ENCODE assay signal across 15 cellular contexts in the genomic region with DNA sequence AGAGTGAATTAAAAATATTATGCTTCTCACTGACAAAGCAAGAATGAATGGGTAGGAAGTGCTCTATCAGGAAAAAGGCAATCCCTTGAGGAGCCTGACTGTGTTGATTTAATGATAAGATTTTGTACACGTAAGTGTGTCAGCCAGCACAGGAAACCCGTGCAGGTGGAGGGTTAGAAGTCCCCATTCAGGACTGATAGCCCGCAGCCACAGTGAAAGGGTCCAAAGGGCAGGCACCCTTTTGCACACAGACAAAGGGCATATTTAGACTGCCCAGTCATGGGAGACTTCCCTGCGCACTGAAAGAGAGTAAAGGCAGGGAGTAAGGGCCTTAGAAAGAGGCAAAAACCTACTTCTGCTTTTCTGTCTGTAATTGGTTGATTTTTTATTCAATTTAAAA. TPM values are rescaled to one million over a fixed set of nuclear protein-coding genes. Genes with fewer than 3 reads are reported as not detected.
DNase-seq lines count a peak whose midpoint lies in the region; ATAC-seq, FAIRE-seq and TF ChIP-seq lines count a peak whose summit lies in the region.
"Had no signal": no experiment of that assay in that cellular context is flagged by ENCODE, and none has a peak within 500 bp of the region (broad histone marks: within the 10 kb centered on the region; RNA-seq: fewer than 3 reads in every experiment).

No MANE protein-coding gene starts in this region.

- intact Hi-C loops in Caco-2 (cut with micrococcal nuclease; ENCODE audit: unreplicated experiment): loop anchor here (1.0 to 2.0 kb wide), 4 partner anchors 11 to 25 kb away; no protein-coding TSS in a partner anchor
- intact Hi-C loops in HCT116 (cut with micrococcal nuclease): no loop called here
- intact Hi-C loops in PC-3 (cut with micrococcal nuclease): loop anchor here (2.0 kb wide), 1 partner anchor 14 kb away; no protein-coding TSS in a partner anchor
- intact Hi-C loops in HepG2 (cut with micrococcal nuclease; ENCODE audit: unreplicated experiment): loop anchor here (1.0 kb wide), 2 partner anchors 21 to 25 kb away; no protein-coding TSS in a partner anchor

- peak overlapping the region; percentile 31 for H3K4me3 Mint-ChIP-seq in Caco-2 (ENCODE audit: unreplicated experiment)
- H3K4me3 Mint-ChIP-seq: activated naive CD8-positive, alpha-beta T cell treated with anti-CD3 and anti-CD28 coated beads, Interleukin-2, amount 50 U/mL, for 24 hours; T-helper 1 cell treated with Interleukin-12 subunit alpha and Interleukin-12 subunit beta and Interleukin-4 antibody, amounts not matched to agents 30 μg/mL and 1 μg/mL, for 36 hours had no signal

- TF ChIP-seq EP300 in HepG2 (IDR thresholded peaks at IDR 0.05; ENCODE audit: low read depth in 2 of 2, low read length in 2 of 2): peak; percentile 70 to 85
- peak; percentile 90 for TF ChIP-seq EP300 in HepG2 (CRISPR knock-in tag; IDR thresholded peaks at IDR 0.05; ENCODE audit: borderline replicate concordance)

- H3K36me3 ChIP-seq in Caco-2 (ENCODE audit: control insufficient read depth, insufficient read depth, low read length): no peaks in the 10 kb centered on the region
- H3K36me3 ChIP-seq in HCT116 (ENCODE audit: control insufficient read depth in 1 of 2, insufficient read depth in 2 of 2, low read length in 2 of 2): no peaks in the 10 kb centered on the region
- no peaks in the 10 kb centered on the region for H3K36me3 ChIP-seq in PC-3 (ENCODE audit: low read depth, low read length)
- H3K36me3 ChIP-seq in HepG2 (replicated peaks in 1 of 2; ENCODE audit: control insufficient read depth in 1 of 2, insufficient read depth in 2 of 2, low read length in 2 of 2): no peaks in the 10 kb centered on the region
- H3K36me3 ChIP-seq: prostate gland had no signal

- no peak overlapping the region for H3K4me3 ChIP-seq in Caco-2 (ENCODE audit: low read depth, low read length)
- H3K4me3 ChIP-seq in HCT116 (replicated peaks in 1 of 2; ENCODE audit: low read depth in 1 of 2, low read length in 2 of 2): no peak overlapping the region
- no peak overlapping the region for H3K4me3 ChIP-seq in PC-3 (ENCODE audit: low read length)
- H3K4me3 ChIP-seq in HepG2 (replicated peaks in 1 of 3; ENCODE audit: insufficient read depth in 1 of 3, low read depth in 2 of 3, low read length in 3 of 3): peak overlapping the region in 1 of 3 experiments; percentile 2; a peak in 2 of 6 replicates
- H3K4me3 ChIP-seq: prostate gland had no signal

- 0 out of 2 replicates have a peak overlapping the region, but pooled peaks have one; percentile 47 for H3K4me2 ChIP-seq in HCT116 (ENCODE audit: low read length)
- no peak overlapping the region for H3K4me2 ChIP-seq in PC-3 (ENCODE audit: low read length)
- H3K4me2 ChIP-seq in HepG2 (ENCODE audit: low read depth, low read length): peak overlapping the region; percentile 64

- TF ChIP-seq RAD21 in HCT116 (IDR thresholded peaks at IDR 0.05; ENCODE audit: low read depth) (no peak), HepG2 (CRISPR knock-in tag; IDR thresholded peaks at IDR 0.05) (peak; percentile 49; the same call in 1 of the 2 replicates)

- POLR2A ChIA-PET in Caco-2 (lab: Charles Lee) (no interaction called here), HCT116 (lab: Charles Lee) (no interaction called here), PC-3 (lab: Charles Lee; ENCODE audit: unreplicated experiment) (no interaction called here), HepG2 (lab: Yijun Ruan, JAX) (interaction anchor here (1.6 kb wide), 1 partner anchor 26 kb away, joined by 8 read pairs; the partner anchor contains the start of gene SKIL)

- H4K20me1 ChIP-seq in HCT116 (ENCODE audit: insufficient read depth) (no peaks in the 10 kb centered on the region), PC-3 (ENCODE audit: low read length) (no peaks in the 10 kb centered on the region), HepG2 (ENCODE audit: insufficient read depth, low read length) (no peaks in the 10 kb centered on the region)

- H3K27ac Mint-ChIP-seq in Caco-2 (ENCODE audit: unreplicated experiment): peak overlapping the region; percentile 76
- H3K27ac Mint-ChIP-seq: activated naive CD8-positive, alpha-beta T cell treated with anti-CD3 and anti-CD28 coated beads, Interleukin-2, amount 50 U/mL, for 24 hours; T-helper 1 cell treated with Interleukin-12 subunit alpha and Interleukin-12 subunit beta and Interleukin-4 antibody, amounts not matched to agents 30 μg/mL and 1 μg/mL, for 36 hours had no signal

- 0% methylated on average over 4 of the region's 4 CpGs for WGBS in HepG2 (ENCODE audit: low lambda C conversion rate)

- peak; percentile 90 to 95 for DNase-seq in Caco-2
- DNase-seq in HCT116 (ENCODE audit: low read depth, low spot score): no peak
- peak; percentile 13 for DNase-seq in PC-3
- DNase-seq in HepG2 (ENCODE audit: low spot score): peak; percentile 95
- no peak for DNase-seq in DMS79 treated with DMSO at 0.1 percent for 48 hours (lab: John Stamatoyannopoulos, UW)
- DNase-seq in GDM1 (lab: John Stamatoyannopoulos, UW): no peak
- no peak for DNase-seq in activated CD8-positive, alpha-beta memory T cell treated with anti-CD3 and anti-CD28 coated beads, Interleukin-2, amount 50 U/mL, for 48 hours
- DNase-seq: activated naive CD8-positive, alpha-beta T cell treated with anti-CD3 and anti-CD28 coated beads, Interleukin-2, amount 50 U/mL, for 24 hours; H7; mammary epithelial cell; NCI-H1105 had no signal

- H3K27me3 ChIP-seq in Caco-2 (replicated peaks; ENCODE audit: control insufficient read depth, insufficient read depth, low read length) (no peaks in the 10 kb centered on the region), HCT116 (ENCODE audit: insufficient read depth, low read length) (no peaks in the 10 kb centered on the region), PC-3 (ENCODE audit: low read length) (no peaks in the 10 kb centered on the region), HepG2 (ENCODE audit: control insufficient read depth in 1 of 2, insufficient read depth in 2 of 2, low read length in 2 of 2) (no peaks in the 10 kb centered on the region)

- CTCF ChIA-PET in Caco-2 (lab: Charles Lee) (no interaction called here), HCT116 (lab: Charles Lee) (no interaction called here), PC-3 (lab: Charles Lee) (no interaction called here), HepG2 (lab: Yijun Ruan, JAX; ENCODE audit: low intra/inter-chr PET ratio, low total read pairs) (no interaction called here)

- H3K27ac ChIP-seq in HCT116 (ENCODE audit: low read depth, low read length) (no peak overlapping the region), PC-3 (ENCODE audit: low read length) (0 out of 2 replicates have a peak overlapping the region, but pooled peaks have one; percentile 24), HepG2 (ENCODE audit: extremely low read length, insufficient read depth, low read length) (peak overlapping the region; percentile 82)
- H3K27ac ChIP-seq: prostate gland had no signal

- H2AFZ ChIP-seq in HCT116 (ENCODE audit: low read depth, low read length, poor library complexity, severe bottlenecking): no peak overlapping the region
- H2AFZ ChIP-seq in PC-3 (ENCODE audit: low read length): no peak overlapping the region
- no peak overlapping the region for H2AFZ ChIP-seq in HepG2 (ENCODE audit: low read length)

- H3K9me2 ChIP-seq in HCT116 (ENCODE audit: insufficient read depth) (no peaks in the 10 kb centered on the region), PC-3 (replicated peaks; ENCODE audit: low read length) (no peaks in the 10 kb centered on the region)

- no peaks in the 10 kb centered on the region for H3K9me3 Mint-ChIP-seq in Caco-2 (ENCODE audit: unreplicated experiment)
- H3K9me3 Mint-ChIP-seq: activated naive CD8-positive, alpha-beta T cell treated with anti-CD3 and anti-CD28 coated beads, Interleukin-2, amount 50 U/mL, for 24 hours; T-helper 1 cell treated with Interleukin-12 subunit alpha and Interleukin-12 subunit beta and Interleukin-4 antibody, amounts not matched to agents 30 μg/mL and 1 μg/mL, for 36 hours had no signal

- H3K4me1 ChIP-seq in Caco-2 (peaks cover 25% of the 10 kb centered on the region), HCT116 (ENCODE audit: control insufficient read depth in 1 of 2, insufficient read depth in 2 of 2, low read length in 2 of 2) (peaks cover 13 to 23% of the 10 kb centered on the region in 2 experiments; a peak in 3 of 4 replicates), PC-3 (ENCODE audit: insufficient read depth, low read length) (peaks cover 17% of the 10 kb centered on the region), HepG2 (ENCODE audit: insufficient read depth, low read length) (peaks cover 34% of the 10 kb centered on the region)
- H3K4me1 ChIP-seq: prostate gland had no signal

- H3K79me2 ChIP-seq in HCT116 (ENCODE audit: insufficient read depth, low read length) (no peaks in the 10 kb centered on the region), PC-3 (ENCODE audit: low read length) (no peaks in the 10 kb centered on the region), HepG2 (ENCODE audit: insufficient read depth, low read length) (no peaks in the 10 kb centered on the region)

- FAIRE-seq in HepG2 (lab: Jason Lieb, UNC): peak; percentile 86
- FAIRE-seq: G401.6 had no signal

- H3K9me3 ChIP-seq in Caco-2: no peaks in the 10 kb centered on the region; the same call in none of the 2 replicates
- no peaks in the 10 kb centered on the region for H3K9me3 ChIP-seq in HCT116 (ENCODE audit: control insufficient read depth in 1 of 2, insufficient read depth in 1 of 2, low read depth in 1 of 2, low read length in 2 of 2)
- no peaks in the 10 kb centered on the region for H3K9me3 ChIP-seq in PC-3 (ENCODE audit: low read length)
- no peaks in the 10 kb centered on the region for H3K9me3 ChIP-seq in HepG2 (ENCODE audit: low read length)
- H3K9me3 ChIP-seq: prostate gland had no signal

- no peaks in the 10 kb centered on the region for H3K27me3 Mint-ChIP-seq in Caco-2 (ENCODE audit: insufficient read depth, unreplicated experiment)
- H3K27me3 Mint-ChIP-seq: activated naive CD8-positive, alpha-beta T cell treated with anti-CD3 and anti-CD28 coated beads, Interleukin-2, amount 50 U/mL, for 24 hours had no signal

- TF ChIP-seq CTCF in Caco-2 (IDR thresholded peaks at IDR 0.05; ENCODE audit: insufficient read depth in 1 of 2, low read depth in 1 of 2, low read length in 1 of 2, severe bottlenecking in 1 of 2, unreplicated experiment in 1 of 2) (no peak), HCT116 (IDR thresholded peaks at IDR 0.05 in 2 of 3, conservative IDR thresholded peaks at IDR 0.05 in 1 of 3; ENCODE audit: borderline replicate concordance in 1 of 3, insufficient read depth in 1 of 3, low read depth in 2 of 3, low read length in 2 of 3) (no peak), PC-3 (conservative IDR thresholded peaks at IDR 0.05; ENCODE audit: low read depth, low read length) (no peak), HepG2 (CRISPR knock-in tag; IDR thresholded peaks at IDR 0.05) (no peak)

- RAD21 ChIA-PET in HCT116 (lab: Charles Lee; ENCODE audit: low non-redundant PET in 1 of 2, low total read pairs in 2 of 2, uncharacterized antibody in 2 of 2, unreplicated experiment in 2 of 2): no interaction called here

- H3K36me3 Mint-ChIP-seq in Caco-2 (ENCODE audit: insufficient read depth, unreplicated experiment): no peaks in the 10 kb centered on the region

- BruUV-seq in Caco-2 (replicated peaks; lab: Mats Ljungman, UMichigan): no TSS peak
- BruUV-seq in HCT116 (replicated peaks; lab: Mats Ljungman, UMichigan): no TSS peak
- BruUV-seq in PC-3 (replicated peaks; lab: Mats Ljungman, UMichigan): no TSS peak
- no TSS peak for BruUV-seq in HepG2 (replicated peaks; lab: Mats Ljungman, UMichigan)

- no peaks in the 10 kb centered on the region for H3K4me1 Mint-ChIP-seq in Caco-2 (ENCODE audit: low read depth, unreplicated experiment)
- H3K4me1 Mint-ChIP-seq: activated naive CD8-positive, alpha-beta T cell treated with anti-CD3 and anti-CD28 coated beads, Interleukin-2, amount 50 U/mL, for 24 hours had no signal

- in situ Hi-C loops in HepG2 (cut with HindIII; ENCODE audit: extremely low pct_ligation_motif_present, low pct_unique_long_range_greater_than_20kb): no loop called here

- ATAC-seq in HCT116: no peak
- no peak for ATAC-seq in PC-3
- peak; percentile 98 for ATAC-seq in HepG2
- no peak for ATAC-seq in HG03439 (IDR thresholded peaks at IDR 0.05; ENCODE audit: unreplicated experiment)
- ATAC-seq: activated naive CD8-positive, alpha-beta T cell treated with anti-CD3 and anti-CD28 coated beads, Interleukin-2, amount 50 U/mL, for 24 hours had no signal

- H3F3A ChIP-seq in PC-3 (ENCODE audit: low read length, unreplicated experiment): no peaks in the 10 kb centered on the region

- H3K9ac ChIP-seq in HCT116 (ENCODE audit: low read length): no peak overlapping the region
- H3K9ac ChIP-seq in PC-3 (ENCODE audit: low read length): no peak overlapping the region
- peak overlapping the region; percentile 42 for H3K9ac ChIP-seq in HepG2 (ENCODE audit: insufficient read depth, low read depth, low read length)

- TF ChIP-seq POLR2A in HCT116 (IDR thresholded peaks at IDR 0.05; ENCODE audit: borderline replicate concordance, extremely low read depth, insufficient read depth, insufficient read length): no peak
- TF ChIP-seq POLR2A in HepG2 (IDR thresholded peaks at IDR 0.05; ENCODE audit: insufficient read depth in 1 of 2, low read depth in 2 of 2, low read length in 2 of 2): no peak

RNA-seq across cellular contexts. Expression of gene SKIL, which starts 26.4 kb away (rescaled TPM):
- total RNA-seq in Caco-2 (2022) (19.6 and 20.5 TPM in 2 replicates), HCT116 (2021; ENCODE audit: unreplicated experiment) (15.1 TPM), PC-3 (2014; rRNA removed) (15.6 and 35.0 TPM in 2 replicates), HepG2 (2016; rRNA removed; fragmentation: Illumina TruSeq; extraction: Trizol) (20.7 and 29.8 TPM in 2 replicates)
- polyA plus RNA-seq in HCT116 (2012): 3.3 and 3.4 TPM in 2 replicates
- total RNA-seq in HepG2 (2016; cell fraction: cytosol; rRNA removed; fragmentation: Illumina TruSeq; extraction: Trizol; ENCODE audit: low read depth): 16.8 and 18.2 TPM in 2 replicates
- 19.7 and 32.1 TPM in 2 replicates for total RNA-seq in HepG2 (2016; cell fraction: insoluble cytoplasmic fraction; rRNA removed; fragmentation: Illumina TruSeq; extraction: Trizol)
- 25.3 and 31.7 TPM in 2 replicates for total RNA-seq in HepG2 (2016; cell fraction: membrane; rRNA removed; fragmentation: Illumina TruSeq; extraction: Trizol)
- total RNA-seq in HepG2 (2016; cell fraction: nucleus; rRNA removed; fragmentation: Illumina TruSeq; extraction: Trizol): 18.0 and 20.9 TPM in 2 replicates
- 5.2 and 5.3 TPM in 2 replicates for polyA plus RNA-seq in HepG2 (2011; rRNA removed)
- 2.2 and 3.1 TPM in 2 replicates for polyA plus RNA-seq in HepG2 (2011; cell fraction: cytosol; rRNA removed)
- 4.5 and 4.9 TPM in 2 replicates for polyA plus RNA-seq in HepG2 (2011; cell fraction: nucleus; rRNA removed)
- 6.4 and 8.7 TPM in 2 replicates for polyA plus RNA-seq in HepG2 (2012)
- 1.0 and 1.7 TPM in 2 replicates for polyA plus RNA-seq in HepG2 (2016; cell fraction: cytosol; fragmentation: Illumina TruSeq; extraction: Trizol; ENCODE audit: low read depth)
- 10.5 TPM in 2 replicates for polyA plus RNA-seq in HepG2 (2016; cell fraction: insoluble cytoplasmic fraction; fragmentation: Illumina TruSeq; extraction: Trizol; ENCODE audit: low read depth)
- 1.8 and 2.3 TPM in 2 replicates for polyA plus RNA-seq in HepG2 (2016; cell fraction: membrane; fragmentation: Illumina TruSeq; extraction: Trizol; ENCODE audit: low read depth)
- 15.1 and 17.1 TPM in 2 replicates for polyA plus RNA-seq in HepG2 (2016; cell fraction: nucleus; fragmentation: Illumina TruSeq; extraction: Trizol; ENCODE audit: insufficient read depth, low read depth)
- 16.1 and 55.5 TPM in 2 replicates for polyA minus RNA-seq in HepG2 (2011; rRNA and poly(A)+ RNA removed; ENCODE audit: low replicate concordance)
- polyA minus RNA-seq in HepG2 (2011; cell fraction: cytosol; rRNA and poly(A)+ RNA removed): 20.8 TPM in 2 replicates
- 19.6 and 20.1 TPM in 2 replicates for polyA minus RNA-seq in HepG2 (2011; cell fraction: nucleus; rRNA and poly(A)+ RNA removed)

Comparison
In these comparisons a context has a peak if more than half of its experiments do, and no peak if none do; other contexts are left out.
1. DNase-seq: peak in Caco-2 (2 of 2), PC-3 (single experiment) and HepG2 (single experiment); none in HCT116 (single experiment), DMS79 treated with DMSO at 0.1 percent for 48 hours (single experiment), GDM1 (single experiment) and activated CD8-positive, alpha-beta memory T cell treated with anti-CD3 and anti-CD28 coated beads, Interleukin-2, amount 50 U/mL, for 48 hours (single experiment).